18 cellular contexts compared by ENCODE assay signal in the genomic region with DNA sequence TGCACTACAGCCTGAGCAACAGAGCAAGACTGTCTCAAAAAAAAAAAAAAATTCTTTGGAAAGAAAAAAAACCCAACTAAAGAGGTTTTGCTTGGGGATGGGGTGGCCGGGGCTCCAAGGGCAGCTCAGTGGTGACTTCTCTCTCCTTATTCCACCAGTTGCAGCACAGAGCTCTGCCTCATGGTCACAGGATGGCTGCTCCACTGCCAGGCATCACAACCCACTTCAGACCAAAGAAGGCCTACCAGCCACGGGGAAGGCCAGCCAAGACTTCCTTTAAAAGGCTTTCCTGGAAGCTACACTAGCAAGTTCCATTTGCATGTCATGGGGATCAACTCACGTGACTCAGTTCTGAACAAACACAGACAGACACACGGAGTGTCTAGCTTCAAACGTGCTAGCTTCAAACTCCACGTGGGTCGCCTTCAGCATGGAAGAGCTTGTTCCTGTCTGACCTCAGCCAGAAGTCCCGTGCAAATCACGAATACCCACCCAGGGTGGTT. TPM values are rescaled to one million over a fixed set of nuclear protein-coding genes. Genes with fewer than 3 reads are reported as not detected.
A peak's percentile ranks its signal among the peaks of the same experiment; 100 is the strongest.
DNase-seq lines count a peak whose midpoint lies in the region; ATAC-seq, FAIRE-seq and TF ChIP-seq lines count a peak whose summit lies in the region.
"Had no signal": no experiment of that assay in that cellular context is flagged by ENCODE, and none has a peak within 500 bp of the region (broad histone marks: within the 10 kb centered on the region; RNA-seq: fewer than 3 reads in every experiment).

No MANE protein-coding gene starts in this region.

- CTCF ChIA-PET in activated CD8-positive, alpha-beta T cell treated with anti-CD3 and anti-CD28 coated beads for 36 hours (lab: Charles Lee): interaction anchor here (1.2 kb wide), 1 partner anchor 48 kb away, joined by 3 read pairs; no protein-coding TSS in a partner anchor
- CTCF ChIA-PET in naive thymus-derived CD4-positive, alpha-beta T cell (lab: Charles Lee): interaction anchor here (0.6 to 0.7 kb wide), 3 partner anchors 9 to 258 kb away, joined by 4 to 5 read pairs (median 4); no protein-coding TSS in a partner anchor

- intact Hi-C loops in activated CD8-positive, alpha-beta T cell treated with anti-CD3 and anti-CD28 coated beads for 36 hours (cut with micrococcal nuclease): no loop called here
- intact Hi-C loops in naive thymus-derived CD4-positive, alpha-beta T cell (cut with micrococcal nuclease): no loop called here
- intact Hi-C loops in gastrocnemius medialis (cut with DNase I; ENCODE audit: low total_unique reads): no loop called here

- H3K36me3 ChIP-seq in naive thymus-derived CD4-positive, alpha-beta T cell (ENCODE audit: control insufficient read depth in 2 of 3, insufficient read depth in 3 of 3, low read length in 3 of 3): peaks cover 8 to 73% (median 31%) of the 10 kb centered on the region in 3 experiments
- peaks cover 0 to 23% of the 10 kb centered on the region in 2 donors for H3K36me3 ChIP-seq in gastrocnemius medialis

- no peak overlapping the region for H3K4me3 Mint-ChIP-seq in T-helper 1 cell treated with Interleukin-12 subunit alpha and Interleukin-12 subunit beta and Interleukin-4 antibody, amounts not matched to agents 30 μg/mL and 1 μg/mL, for 36 hours
- H3K4me3 Mint-ChIP-seq in activated CD8-positive, alpha-beta T cell treated with anti-CD3 and anti-CD28 coated beads for 36 hours: no peak overlapping the region
- H3K4me3 Mint-ChIP-seq in naive thymus-derived CD4-positive, alpha-beta T cell: no peak overlapping the region
- H3K4me3 Mint-ChIP-seq: CD8-positive, alpha-beta memory T cell had no signal

- FAIRE-seq in D721Med (lab: Jason Lieb, UNC): no peak

- DNase-seq in T-helper 1 cell (no peak), D721Med (ENCODE audit: insufficient read length, low spot score) (peak; percentile 9), gastrocnemius medialis (no peak)
- no peak for DNase-seq in activated CD8-positive, alpha-beta T cell treated with anti-CD3 and anti-CD28 coated beads for 36 hours
- DNase-seq in naive thymus-derived CD4-positive, alpha-beta T cell: no peak
- DNase-seq: CD8-positive, alpha-beta memory T cell; Kasumi-1; MG63; NCI-H1092; NCI-H2081 treated with DMSO at 0.1 percent for 48 hours; NK-92 treated with Interleukin-12 subunit alpha and Interleukin-12 subunit beta, amount 100 ng/mL, for 24 hours; Peyer's patch had no signal

- H3K9me3 ChIP-seq in naive thymus-derived CD4-positive, alpha-beta T cell (ENCODE audit: control insufficient read depth in 2 of 3, low read length in 3 of 3): no peaks in the 10 kb centered on the region
- no peaks in the 10 kb centered on the region for H3K9me3 ChIP-seq in gastrocnemius medialis
- H3K9me3 ChIP-seq: MG63, Peyer's patch had no signal

- H3K4me1 Mint-ChIP-seq in T-helper 1 cell treated with Interleukin-12 subunit alpha and Interleukin-12 subunit beta and Interleukin-4 antibody, amounts not matched to agents 30 μg/mL and 1 μg/mL, for 36 hours (ENCODE audit: low read depth): no peaks in the 10 kb centered on the region
- no peaks in the 10 kb centered on the region for H3K4me1 Mint-ChIP-seq in activated CD8-positive, alpha-beta T cell treated with anti-CD3 and anti-CD28 coated beads for 36 hours (ENCODE audit: low read depth)
- peaks cover 0 to 9% (median 0%) of the 10 kb centered on the region in 7 donors for H3K4me1 Mint-ChIP-seq in naive thymus-derived CD4-positive, alpha-beta T cell

- no peak overlapping the region for H3K4me3 ChIP-seq in naive thymus-derived CD4-positive, alpha-beta T cell (ENCODE audit: low read length)
- H3K4me3 ChIP-seq in gastrocnemius medialis: no peak overlapping the region
- H3K4me3 ChIP-seq: MG63, Peyer's patch had no signal

- no peaks in the 10 kb centered on the region for H3K4me1 ChIP-seq in naive thymus-derived CD4-positive, alpha-beta T cell (ENCODE audit: control insufficient read depth in 2 of 2, insufficient read depth in 2 of 2, low read length in 2 of 2)
- H3K4me1 ChIP-seq in gastrocnemius medialis: no peaks in the 10 kb centered on the region
- H3K4me1 ChIP-seq: Peyer's patch had no signal

- in situ Hi-C loops in gastrocnemius medialis (cut with MboI; ENCODE audit: low sequenced_read_pairs in 4 of 4): no loop called here

- ATAC-seq in activated CD8-positive, alpha-beta T cell treated with anti-CD3 and anti-CD28 coated beads for 36 hours: no peak
- no peak for ATAC-seq in naive thymus-derived CD4-positive, alpha-beta T cell
- ATAC-seq in HG03045 (IDR thresholded peaks at IDR 0.05; ENCODE audit: unreplicated experiment) (no peak), HG03135 (IDR thresholded peaks at IDR 0.05; ENCODE audit: unreplicated experiment) (no peak), gastrocnemius medialis (no peak)
- ATAC-seq: Right ventricle myocardium inferior had no signal

- H3K27me3 Mint-ChIP-seq in T-helper 1 cell treated with Interleukin-12 subunit alpha and Interleukin-12 subunit beta and Interleukin-4 antibody, amounts not matched to agents 30 μg/mL and 1 μg/mL, for 36 hours (ENCODE audit: low read depth): no peaks in the 10 kb centered on the region
- H3K27me3 Mint-ChIP-seq in activated CD8-positive, alpha-beta T cell treated with anti-CD3 and anti-CD28 coated beads for 36 hours: no peaks in the 10 kb centered on the region
- H3K27me3 Mint-ChIP-seq in naive thymus-derived CD4-positive, alpha-beta T cell: no peaks in the 10 kb centered on the region
- H3K27me3 Mint-ChIP-seq: CD8-positive, alpha-beta memory T cell had no signal

- POLR2A ChIA-PET in activated CD8-positive, alpha-beta T cell treated with anti-CD3 and anti-CD28 coated beads for 36 hours (lab: Charles Lee): interaction anchor here (0.6 to 2.0 kb wide), 5 partner anchors 18 to 76 kb away, joined by 3 to 6 read pairs (median 3); no protein-coding TSS in a partner anchor
- POLR2A ChIA-PET in naive thymus-derived CD4-positive, alpha-beta T cell (lab: Charles Lee): interaction anchor here (0.7 to 2.1 kb wide), 3 partner anchors 10 to 15 kb away, joined by 3 to 11 read pairs (median 7); no protein-coding TSS in a partner anchor

- no peak for TF ChIP-seq CTCF in D721Med (IDR thresholded peaks at IDR 0.05; ENCODE audit: insufficient read depth, missing control alignments)
- TF ChIP-seq CTCF in activated CD8-positive, alpha-beta T cell treated with anti-CD3 and anti-CD28 coated beads for 36 hours (IDR thresholded peaks at IDR 0.05): no peak
- no peak for TF ChIP-seq CTCF in gastrocnemius medialis (IDR thresholded peaks at IDR 0.05 in 4 of 5, conservative IDR thresholded peaks at IDR 0.05 in 1 of 5)

- peak overlapping the region; percentile 34 for H3K27ac Mint-ChIP-seq in T-helper 1 cell treated with Interleukin-12 subunit alpha and Interleukin-12 subunit beta and Interleukin-4 antibody, amounts not matched to agents 30 μg/mL and 1 μg/mL, for 36 hours
- peak overlapping the region; percentile 45 for H3K27ac Mint-ChIP-seq in activated CD8-positive, alpha-beta T cell treated with anti-CD3 and anti-CD28 coated beads for 36 hours
- H3K27ac Mint-ChIP-seq in naive thymus-derived CD4-positive, alpha-beta T cell: peak overlapping the region in 6 of 9 donors; percentile 20 to 71 (median 41)

- H3K27me3 ChIP-seq in naive thymus-derived CD4-positive, alpha-beta T cell (ENCODE audit: control insufficient read depth in 2 of 2, insufficient read depth in 2 of 2, low read length in 2 of 2): no peaks in the 10 kb centered on the region
- no peaks in the 10 kb centered on the region for H3K27me3 ChIP-seq in gastrocnemius medialis
- H3K27me3 ChIP-seq: MG63, Peyer's patch had no signal

- no peak for TF ChIP-seq POLR2A in gastrocnemius medialis (IDR thresholded peaks at IDR 0.05)

- no peak overlapping the region for H3K27ac ChIP-seq in naive thymus-derived CD4-positive, alpha-beta T cell (ENCODE audit: low read depth, low read length)
- no peak overlapping the region for H3K27ac ChIP-seq in gastrocnemius medialis
- H3K27ac ChIP-seq: 22Rv1, Peyer's patch had no signal

- peaks cover 21% of the 10 kb centered on the region for H3K36me3 Mint-ChIP-seq in T-helper 1 cell treated with Interleukin-12 subunit alpha and Interleukin-12 subunit beta and Interleukin-4 antibody, amounts not matched to agents 30 μg/mL and 1 μg/mL, for 36 hours (ENCODE audit: low read depth)
- peaks cover 31% of the 10 kb centered on the region for H3K36me3 Mint-ChIP-seq in activated CD8-positive, alpha-beta T cell treated with anti-CD3 and anti-CD28 coated beads for 36 hours (ENCODE audit: low read depth)
- peaks cover 7 to 31% (median 9%) of the 10 kb centered on the region in 5 donors for H3K36me3 Mint-ChIP-seq in naive thymus-derived CD4-positive, alpha-beta T cell

- no peaks in the 10 kb centered on the region for H3K9me3 Mint-ChIP-seq in T-helper 1 cell treated with Interleukin-12 subunit alpha and Interleukin-12 subunit beta and Interleukin-4 antibody, amounts not matched to agents 30 μg/mL and 1 μg/mL, for 36 hours
- no peaks in the 10 kb centered on the region for H3K9me3 Mint-ChIP-seq in activated CD8-positive, alpha-beta T cell treated with anti-CD3 and anti-CD28 coated beads for 36 hours
- H3K9me3 Mint-ChIP-seq in naive thymus-derived CD4-positive, alpha-beta T cell: no peaks in the 10 kb centered on the region
- H3K9me3 Mint-ChIP-seq: CD8-positive, alpha-beta memory T cell had no signal

RNA-seq across cellular contexts. Expression of gene EIF3G, which starts 13.2 kb away (rescaled TPM):
- 100 to 1,000 TPM; 275 to 286 TPM for total RNA-seq in activated CD8-positive, alpha-beta T cell treated with anti-CD3 and anti-CD28 coated beads for 36 hours
- 100 to 1,000 TPM; 242 to 356 (median 328) TPM for total RNA-seq in naive thymus-derived CD4-positive, alpha-beta T cell
- polyA plus RNA-seq in naive thymus-derived CD4-positive, alpha-beta T cell: 100 to 1,000 TPM; 240 to 294 TPM
- 100 to 1,000 TPM; 321 to 516 (median 354) TPM for total RNA-seq in gastrocnemius medialis

RNA-seq across cellular contexts. Expression of gene P2RY11, which starts 21.4 kb away (rescaled TPM):
- 10 to 100 TPM; 59.0 to 62.1 TPM for total RNA-seq in activated CD8-positive, alpha-beta T cell treated with anti-CD3 and anti-CD28 coated beads for 36 hours
- 10 to 100 TPM; 41.0 to 89.3 (median 58.9) TPM for total RNA-seq in naive thymus-derived CD4-positive, alpha-beta T cell
- polyA plus RNA-seq in naive thymus-derived CD4-positive, alpha-beta T cell: 1 to 10 TPM; 2.7 to 3.1 TPM
- 1 to 10 TPM in 3 of 4 donors, not detected in 1; 2.4 to 4.3 (median 3.9) TPM for total RNA-seq in gastrocnemius medialis

RNA-seq across cellular contexts. Expression of gene PPAN, which starts 26.7 kb away (rescaled TPM):
- 100 to 1,000 TPM; 165 to 171 TPM for total RNA-seq in activated CD8-positive, alpha-beta T cell treated with anti-CD3 and anti-CD28 coated beads for 36 hours
- 100 to 1,000 TPM in 4 of 5 experiments, 10 to 100 TPM in 1; 87.6 to 122 (median 109) TPM for total RNA-seq in naive thymus-derived CD4-positive, alpha-beta T cell
- polyA plus RNA-seq in naive thymus-derived CD4-positive, alpha-beta T cell: 10 to 100 TPM; 24.9 to 46.6 TPM
- 10 to 100 TPM; 30.5 to 42.3 (median 36.7) TPM for total RNA-seq in gastrocnemius medialis

RNA-seq across cellular contexts. Expression of gene ANGPTL6, which starts 30.4 kb away (rescaled TPM):
- total RNA-seq in activated CD8-positive, alpha-beta T cell treated with anti-CD3 and anti-CD28 coated beads for 36 hours: 10 to 100 TPM; 11.8 to 12.0 TPM
- 1 to 10 TPM in 3 of 5 experiments, under 1 TPM in 2; 0.68 to 1.7 (median 1.0) TPM for total RNA-seq in naive thymus-derived CD4-positive, alpha-beta T cell
- under 1 TPM; 0.23 to 0.48 TPM for polyA plus RNA-seq in naive thymus-derived CD4-positive, alpha-beta T cell
- 1 to 10 TPM in 1 of 4 donors, not detected in 3; 4.0 TPM for total RNA-seq in gastrocnemius medialis
- total RNA-seq: NCI-H460, Right ventricle myocardium inferior had no signal

RNA-seq across cellular contexts. Expression of gene SHFL, which starts 46.8 kb away (rescaled TPM):
- 10 to 100 TPM; 45.6 to 49.5 TPM for total RNA-seq in activated CD8-positive, alpha-beta T cell treated with anti-CD3 and anti-CD28 coated beads for 36 hours
- 100 to 1,000 TPM in 3 of 5 experiments, 10 to 100 TPM in 2; 67.8 to 112 (median 102) TPM for total RNA-seq in naive thymus-derived CD4-positive, alpha-beta T cell
- polyA plus RNA-seq in naive thymus-derived CD4-positive, alpha-beta T cell: 10 to 100 TPM; 37.0 to 52.0 TPM
- total RNA-seq in gastrocnemius medialis: 10 to 100 TPM in 1 of 4 donors, 1 to 10 TPM in 3; 2.2 to 11.2 (median 2.8) TPM

Comparison
In these comparisons a context has a peak if more than half of its experiments do, and no peak if none do; other contexts are left out.
1. RNA of gene P2RY11, which starts 21.4 kb away (total RNA-seq): 59.0 to 62.1 TPM in activated CD8-positive, alpha-beta T cell treated with anti-CD3 and anti-CD28 coated beads for 36 hours and 41.0 to 89.3 TPM in naive thymus-derived CD4-positive, alpha-beta T cell; 2.4 to 4.3 TPM in gastrocnemius medialis; every median in the first group is over 4 times any median in the second.
2. Peak in every context shown above with its lines, with median percentiles within 50 percentile points of each other: H3K27ac Mint-ChIP-seq.